24 cellular contexts compared by ENCODE assay signal in genomic region chr10:71306951-71307350, GRCh38.
"Had no signal": no experiment of that assay in that cellular context is flagged by ENCODE, and none has a peak within 500 bp of the region (broad histone marks: within the 10 kb centered on the region; RNA-seq: fewer than 3 reads in every experiment).

No MANE protein-coding gene starts in this region.

- H3K9me3 ChIP-seq: SJCRH30 had no signal

- H3K4me3 ChIP-seq: K562, SJCRH30 had no signal

- H3K4me3 Mint-ChIP-seq: IgD-negative memory B cell had no signal

- H3K27ac Mint-ChIP-seq: IgD-negative memory B cell had no signal

- H3K27me3 ChIP-seq: SJCRH30 had no signal

- DNase-seq: Kasumi-1, MM.1S, MV-4-11, NCI-H1048, NCI-H1105, NCI-H1417, NCI-H1436 treated with DMSO at 0.1 percent for 48 hours, NCI-H1694, NCI-H187 treated with DMSO at 0.1 percent for 48 hours, NCI-H2029 treated with DMSO at 0.1 percent for 48 hours, NCI-H2171 treated with DMSO at 0.1 percent for 48 hours, NCI-H345, NCI-H524, NCI-H526 treated with DMSO at 0.1 percent for 48 hours, NCI-H748 treated with DMSO at 0.1 percent for 48 hours, SHP77 treated with DMSO at 0.1 percent for 48 hours, SJCRH30 had no signal

- H3K4me2 ChIP-seq: KMS-11 had no signal

- ATAC-seq: K562, Panc1, SK-N-SH treated with all-trans-retinoic acid at 6 μM for 48 hours had no signal

- H3K27ac ChIP-seq: HL-60, KMS-11, RWPE1, SJCRH30 had no signal

- H3K36me3 Mint-ChIP-seq: IgD-negative memory B cell had no signal

- H3K4me1 ChIP-seq: SJCRH30 had no signal

- H3K36me3 ChIP-seq: SJCRH30 had no signal

- H3K9me3 Mint-ChIP-seq: IgD-negative memory B cell had no signal
